ENCODE assay signal across 17 cellular contexts in the genomic region with DNA sequence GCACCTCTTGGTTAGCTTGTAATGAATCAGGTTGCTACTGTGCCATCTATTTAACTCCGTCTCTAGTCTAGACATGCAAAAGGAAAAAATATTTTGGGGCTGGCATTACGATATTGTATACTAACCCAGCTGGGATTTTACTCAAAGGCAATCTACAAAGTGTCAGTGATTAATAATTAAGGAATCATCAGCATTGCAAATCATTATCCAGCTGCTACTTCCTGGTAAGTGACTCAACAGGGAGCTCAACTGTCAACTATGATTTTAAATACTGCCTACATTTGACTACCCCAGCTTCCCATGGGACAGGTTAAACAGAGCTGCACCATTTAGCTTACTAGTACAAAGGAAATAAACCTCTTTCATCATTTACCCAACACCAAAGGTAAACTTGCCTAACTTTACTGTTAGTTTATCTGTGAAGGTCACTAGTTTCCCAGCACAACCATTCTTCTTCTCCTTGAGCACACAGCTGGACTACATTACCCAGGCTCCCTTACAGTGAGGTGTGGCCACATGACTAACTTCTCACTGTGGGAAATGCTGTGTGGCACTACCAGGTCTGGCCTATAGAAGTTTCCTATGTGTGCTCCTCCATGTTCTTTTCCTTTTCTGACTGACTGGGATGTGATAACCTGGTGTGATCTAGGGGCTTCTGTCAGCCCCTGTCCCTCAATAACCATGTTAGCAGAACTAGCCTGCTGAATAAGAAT. TPM values are rescaled to one million over a fixed set of nuclear protein-coding genes. Genes with fewer than 3 reads are reported as not detected.
DNase-seq lines count a peak whose midpoint lies in the region; ATAC-seq, FAIRE-seq and TF ChIP-seq lines count a peak whose summit lies in the region.
"Had no signal": no experiment of that assay in that cellular context is flagged by ENCODE, and none has a peak within 500 bp of the region (broad histone marks: within the 10 kb centered on the region; RNA-seq: fewer than 3 reads in every experiment).

No MANE protein-coding gene starts in this region.

- no peak overlapping the region for H3K4me3 Mint-ChIP-seq in endodermal cell
- H3K4me3 Mint-ChIP-seq: immature natural killer cell had no signal

- H3K27ac Mint-ChIP-seq in endodermal cell: no peak overlapping the region
- H3K27ac Mint-ChIP-seq: immature natural killer cell had no signal

- H3K4me1 ChIP-seq in endodermal cell (ENCODE audit: control insufficient read depth, insufficient read depth, low read length) (no peaks in the 10 kb centered on the region), pancreas (no peaks in the 10 kb centered on the region)
- H3K4me1 ChIP-seq: colonic mucosa had no signal

- no peak overlapping the region for H3K9ac ChIP-seq in endodermal cell (ENCODE audit: extremely low read depth, low read length, poor library complexity, severe bottlenecking)

- H3K27me3 ChIP-seq in MG63 (no peaks in the 10 kb centered on the region), endodermal cell (ENCODE audit: control insufficient read depth, insufficient read depth, low read length, poor library complexity, severe bottlenecking) (no peaks in the 10 kb centered on the region), pancreas (no peaks in the 10 kb centered on the region)

- H3K27me3 Mint-ChIP-seq in endodermal cell (ENCODE audit: insufficient read depth): peaks cover 2% of the 10 kb centered on the region

- no peaks in the 10 kb centered on the region for H3K9me3 Mint-ChIP-seq in endodermal cell
- H3K9me3 Mint-ChIP-seq: immature natural killer cell had no signal

- DNase-seq in NCI-H2171 treated with DMSO at 0.1 percent for 48 hours (lab: John Stamatoyannopoulos, UW): peak; percentile 8
- no peak for DNase-seq in NCI-H2171 (lab: John Stamatoyannopoulos, UW)
- DNase-seq in MG63: peak; percentile 2
- peak; percentile 71 for DNase-seq in endodermal cell
- peak in 1 of 6 donors; percentile 13 for DNase-seq in pancreas
- no peak for DNase-seq in Right ventricle myocardium inferior (ENCODE audit: missing footprints)
- no peak for DNase-seq in NCI-H446 (lab: John Stamatoyannopoulos, UW)
- no peak for DNase-seq in activated CD8-positive, alpha-beta memory T cell treated with anti-CD3 and anti-CD28 coated beads, Interleukin-2, amount 50 U/mL, for 48 hours
- DNase-seq: colonic mucosa, COR-L47, immature natural killer cell, MV-4-11, posterior cingulate gyrus, SHP77 had no signal

- no peak overlapping the region for H3K4me3 ChIP-seq in MG63
- H3K4me3 ChIP-seq in endodermal cell (ENCODE audit: low read length): no peak overlapping the region
- H3K4me3 ChIP-seq in pancreas: no peak overlapping the region
- H3K4me3 ChIP-seq: colonic mucosa had no signal

- peaks cover 8% of the 10 kb centered on the region for H3K4me1 Mint-ChIP-seq in endodermal cell
- H3K4me1 Mint-ChIP-seq: immature natural killer cell had no signal

- TF ChIP-seq CTCF in endodermal cell (conservative IDR thresholded peaks at IDR 0.05) (peak; percentile 44), pancreas (IDR thresholded peaks at IDR 0.05) (no peak)

- H3K36me3 ChIP-seq in MG63: no peaks in the 10 kb centered on the region
- H3K36me3 ChIP-seq in endodermal cell (ENCODE audit: control insufficient read depth, insufficient read depth, low read length): no peaks in the 10 kb centered on the region
- H3K36me3 ChIP-seq in pancreas: no peaks in the 10 kb centered on the region
- H3K36me3 ChIP-seq: colonic mucosa had no signal

- no peaks in the 10 kb centered on the region for H3K36me3 Mint-ChIP-seq in endodermal cell (ENCODE audit: low read depth)
- H3K36me3 Mint-ChIP-seq: immature natural killer cell had no signal

- ATAC-seq in pancreas (peak; percentile 66 to 92 (median 84)), Right ventricle myocardium inferior (no peak)

- FAIRE-seq in pancreas (lab: Jason Lieb, UNC): no peak
- FAIRE-seq: A204.1 had no signal

- H3K9me3 ChIP-seq in MG63 (no peaks in the 10 kb centered on the region), endodermal cell (ENCODE audit: control insufficient read depth, low read length) (no peaks in the 10 kb centered on the region), pancreas (no peaks in the 10 kb centered on the region)
- H3K9me3 ChIP-seq: colonic mucosa had no signal

- H3K27ac ChIP-seq in endodermal cell (ENCODE audit: low read depth, low read length): no peak overlapping the region
- H3K27ac ChIP-seq in pancreas: peak overlapping the region in 2 of 4 donors; percentile 32 to 44
- H3K27ac ChIP-seq: colonic mucosa had no signal

- intact Hi-C loops in pancreas (cut with DNase I): no loop called here
- intact Hi-C loops in Right ventricle myocardium inferior (cut with DNase I): no loop called here

- WGBS in endodermal cell (ENCODE audit: insufficient coverage in 1 of 2, insufficient read length in 1 of 2), 2 experiments: 95 to 96% methylated on average over 2 of the region's 2 CpGs
- 51 to 54% methylated on average over 2 of the region's 2 CpGs for WGBS in pancreas, 2 donors

RNA-seq across cellular contexts. Expression of gene TRPC5OS, which starts 21.0 kb away (rescaled TPM):
- not detected in 2 replicates for total RNA-seq in MG63 (2014; rRNA removed; shearing (Covaris generic); ENCODE audit: low replicate concordance)
- total RNA-seq in endodermal cell: not detected
- polyA plus RNA-seq in endodermal cell (2013, experiment 1 of 2): not detected
- 0.12 TPM for polyA plus RNA-seq in endodermal cell (2013, experiment 2 of 2)
- total RNA-seq in pancreas: under 1 TPM in 1 of 6 donors, not detected in 5; 0.09 TPM
- polyA plus RNA-seq in pancreas: under 1 TPM in 1 of 2 donors, not detected in 1; 0.05 TPM
- total RNA-seq in Right ventricle myocardium inferior: not detected
- total RNA-seq: colonic mucosa, NCI-H460, ureter had no signal
- polyA plus RNA-seq: immature natural killer cell had no signal

Comparison
In these comparisons a context has a peak if more than half of its experiments do, and no peak if none do; other contexts are left out.
1. DNase-seq: peak in NCI-H2171 treated with DMSO at 0.1 percent for 48 hours (single experiment), MG63 (single experiment) and endodermal cell (single experiment); none in NCI-H2171 (single experiment), Right ventricle myocardium inferior (single experiment), NCI-H446 (0 of 2) and activated CD8-positive, alpha-beta memory T cell treated with anti-CD3 and anti-CD28 coated beads, Interleukin-2, amount 50 U/mL, for 48 hours (single experiment).